17 cellular contexts compared by ENCODE assay signal in genomic region chrY:7302306-7302705, GRCh38.
DNase-seq lines count a peak whose midpoint lies in the region; ATAC-seq and TF ChIP-seq lines count a peak whose summit lies in the region.
"Had no signal": no experiment of that assay in that cellular context is flagged by ENCODE, and none has a peak within 500 bp of the region (broad histone marks: within the 10 kb centered on the region; RNA-seq: fewer than 3 reads in every experiment).

No MANE protein-coding gene starts in this region.

- no peaks in the 10 kb centered on the region for H3K9me3 Mint-ChIP-seq in T-helper 2 cell treated with Interferon-gamma antibody and Interleukin-4, amounts not matched to agents 5 μg/mL and 100 μg/mL, for 36 hours
- no peaks in the 10 kb centered on the region for H3K9me3 Mint-ChIP-seq in natural killer cell treated with Interleukin-12 subunit alpha and Interleukin-12 subunit beta and Interleukin-15 and Interleukin-18, amount 100 ng/mL, for 72 hours
- no peaks in the 10 kb centered on the region for H3K9me3 Mint-ChIP-seq in natural killer cell
- no peaks in the 10 kb centered on the region for H3K9me3 Mint-ChIP-seq in central memory CD8-positive, alpha-beta T cell

- TF ChIP-seq POLR2A in lower leg skin (IDR thresholded peaks at IDR 0.05), result no peak

- H3K27me3 Mint-ChIP-seq in T-helper 2 cell treated with Interferon-gamma antibody and Interleukin-4, amounts not matched to agents 5 μg/mL and 100 μg/mL, for 36 hours (ENCODE audit: low read depth), result no peaks in the 10 kb centered on the region
- H3K27me3 Mint-ChIP-seq in natural killer cell treated with Interleukin-12 subunit alpha and Interleukin-12 subunit beta and Interleukin-15 and Interleukin-18, amount 100 ng/mL, for 72 hours, result no peaks in the 10 kb centered on the region
- H3K27me3 Mint-ChIP-seq in natural killer cell (ENCODE audit: low read depth in 2 of 2), result no peaks in the 10 kb centered on the region
- H3K27me3 Mint-ChIP-seq in central memory CD8-positive, alpha-beta T cell, result no peaks in the 10 kb centered on the region

- WGBS in lower leg skin, 2 donors, result 94% methylated on average over 3 of the region's 3 CpGs; no CpG with 5 or more reads in 1 of the 2 donors

- H3K27ac Mint-ChIP-seq in T-helper 2 cell treated with Interferon-gamma antibody and Interleukin-4, amounts not matched to agents 5 μg/mL and 100 μg/mL, for 36 hours, result peak overlapping the region; percentile 71
- peak overlapping the region in 1 of 2 donors; percentile 79 for H3K27ac Mint-ChIP-seq in natural killer cell treated with Interleukin-12 subunit alpha and Interleukin-12 subunit beta and Interleukin-15 and Interleukin-18, amount 100 ng/mL, for 72 hours
- H3K27ac Mint-ChIP-seq in natural killer cell, result peak overlapping the region in 1 of 2 donors; percentile 29
- H3K27ac Mint-ChIP-seq in central memory CD8-positive, alpha-beta T cell (ENCODE audit: low read depth), result peak overlapping the region; percentile 76

- peaks cover 32% of the 10 kb centered on the region for H3K4me1 Mint-ChIP-seq in T-helper 2 cell treated with Interferon-gamma antibody and Interleukin-4, amounts not matched to agents 5 μg/mL and 100 μg/mL, for 36 hours (ENCODE audit: low read depth)
- H3K4me1 Mint-ChIP-seq in natural killer cell treated with Interleukin-12 subunit alpha and Interleukin-12 subunit beta and Interleukin-15 and Interleukin-18, amount 100 ng/mL, for 72 hours (ENCODE audit: low read depth in 2 of 2), result peaks cover 0 to 43% of the 10 kb centered on the region in 2 donors
- H3K4me1 Mint-ChIP-seq in natural killer cell, result peaks cover 0 to 55% of the 10 kb centered on the region in 2 donors
- peaks cover 81% of the 10 kb centered on the region for H3K4me1 Mint-ChIP-seq in central memory CD8-positive, alpha-beta T cell

- peak overlapping the region; percentile 35 for H3K4me3 Mint-ChIP-seq in T-helper 2 cell treated with Interferon-gamma antibody and Interleukin-4, amounts not matched to agents 5 μg/mL and 100 μg/mL, for 36 hours
- H3K4me3 Mint-ChIP-seq in natural killer cell treated with Interleukin-12 subunit alpha and Interleukin-12 subunit beta and Interleukin-15 and Interleukin-18, amount 100 ng/mL, for 72 hours, result peak overlapping the region; percentile 66
- no peak overlapping the region for H3K4me3 Mint-ChIP-seq in natural killer cell
- peak overlapping the region; percentile 38 for H3K4me3 Mint-ChIP-seq in central memory CD8-positive, alpha-beta T cell

- no peak for ATAC-seq in natural killer cell treated with Interleukin-12 subunit alpha and Interleukin-12 subunit beta and Interleukin-15 and Interleukin-18, amount 100 ng/mL, for 72 hours
- ATAC-seq in natural killer cell, result no peak
- no peak for ATAC-seq in central memory CD8-positive, alpha-beta T cell (replicated peaks; ENCODE audit: extremely low read depth, poor library complexity, severe bottlenecking)

- H3K4me3 ChIP-seq in lower leg skin (ENCODE audit: low read depth, poor library complexity, severe bottlenecking), result no peak overlapping the region

- TF ChIP-seq CTCF in natural killer cell (IDR thresholded peaks at IDR 0.05) (no peak), lower leg skin (IDR thresholded peaks at IDR 0.05) (no peak)

- no peak for DNase-seq in T-helper 2 cell treated with Interferon-gamma antibody and Interleukin-4, amounts not matched to agents 5 μg/mL and 100 μg/mL, for 36 hours (ENCODE audit: low spot score)
- DNase-seq in T-helper 2 cell, result no peak
- DNase-seq in natural killer cell treated with Interleukin-12 subunit alpha and Interleukin-12 subunit beta and Interleukin-15 and Interleukin-18, amount 100 ng/mL, for 72 hours (ENCODE audit: low spot score), result no peak
- DNase-seq in natural killer cell, result no peak
- DNase-seq in central memory CD8-positive, alpha-beta T cell (ENCODE audit: low spot score in 2 of 2), result no peak
- DNase-seq in lower leg skin (ENCODE audit: low spot score in 2 of 2), result no peak
- DNase-seq in Ammon's horn (ENCODE audit: low spot score), result no peak
- no peak for DNase-seq in anterior cingulate cortex (lab: John Stamatoyannopoulos, UW)
- DNase-seq: 8988T, C1 segment of cervical spinal cord, COR-L47, DMS153, EL, GOT3, NCI-H1436, NCI-H2081, NCI-H510A treated with DMSO at 0.1 percent for 48 hours had no signal

- intact Hi-C loops in natural killer cell (cut with micrococcal nuclease), result no loop called here
- intact Hi-C loops in lower leg skin (cut with DNase I; ENCODE audit: low total_unique reads), result no loop called here

- peaks cover 51% of the 10 kb centered on the region for H3K36me3 Mint-ChIP-seq in T-helper 2 cell treated with Interferon-gamma antibody and Interleukin-4, amounts not matched to agents 5 μg/mL and 100 μg/mL, for 36 hours (ENCODE audit: low read depth)
- peaks cover 14% of the 10 kb centered on the region for H3K36me3 Mint-ChIP-seq in natural killer cell treated with Interleukin-12 subunit alpha and Interleukin-12 subunit beta and Interleukin-15 and Interleukin-18, amount 100 ng/mL, for 72 hours
- H3K36me3 Mint-ChIP-seq in natural killer cell, result no peaks in the 10 kb centered on the region
- peaks cover 60% of the 10 kb centered on the region for H3K36me3 Mint-ChIP-seq in central memory CD8-positive, alpha-beta T cell (ENCODE audit: insufficient read depth)
